ENCODE assay signal across 15 cellular contexts in the genomic region with DNA sequence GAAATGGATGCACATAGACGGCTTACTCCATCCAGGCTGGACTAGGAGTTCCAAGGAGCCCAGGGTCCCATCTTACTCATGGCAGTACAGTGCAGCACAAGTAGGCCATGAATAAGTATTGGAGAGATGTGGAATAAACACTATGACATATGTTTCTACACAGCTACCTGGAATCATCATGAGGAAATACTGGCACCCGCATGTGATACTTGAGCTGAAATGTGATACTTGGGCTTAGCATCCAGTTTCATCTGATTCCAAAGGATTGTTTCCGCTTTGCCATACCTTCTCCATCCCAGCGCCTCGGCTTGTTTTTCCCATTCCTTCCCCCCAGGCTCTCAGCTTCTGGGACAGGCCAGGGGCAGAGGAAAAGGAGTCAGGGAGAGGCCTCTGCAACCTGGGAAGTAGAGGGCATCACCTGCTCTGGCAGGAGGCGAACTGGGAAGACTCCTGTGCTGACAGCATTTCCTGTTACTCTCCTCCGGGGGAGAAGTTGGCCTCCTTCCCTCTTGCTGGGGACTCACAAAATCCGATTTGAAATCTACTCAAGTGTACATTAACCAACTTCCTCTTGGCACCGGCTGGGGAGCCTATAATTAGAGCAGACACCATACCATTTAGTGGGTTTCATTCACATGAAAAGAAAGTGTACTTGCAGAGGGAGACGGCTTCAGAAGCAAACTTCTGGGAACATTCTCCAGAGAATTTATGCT.
DNase-seq lines count a peak whose midpoint lies in the region; ATAC-seq and TF ChIP-seq lines count a peak whose summit lies in the region.
"Had no signal": no experiment of that assay in that cellular context is flagged by ENCODE, and none has a peak within 500 bp of the region (broad histone marks: within the 10 kb centered on the region; RNA-seq: fewer than 3 reads in every experiment).

No MANE protein-coding gene starts in this region.

- TF ChIP-seq CTCF in progenitor cell of endocrine pancreas (IDR thresholded peaks at IDR 0.05; ENCODE audit: unreplicated experiment) (no peak), foreskin fibroblast (IDR thresholded peaks at IDR 0.05; ENCODE audit: low read depth, low read length) (no peak)

- H3K27me3 ChIP-seq in MG63 = no peaks in the 10 kb centered on the region
- H3K27me3 ChIP-seq: ascending aorta, thyroid gland had no signal

- H3K9me3 ChIP-seq in MG63 = no peaks in the 10 kb centered on the region
- H3K9me3 ChIP-seq: ascending aorta, left ventricle myocardium inferior, thyroid gland had no signal

- H3K9me3 Mint-ChIP-seq in progenitor cell of endocrine pancreas (ENCODE audit: low read depth) = no peaks in the 10 kb centered on the region
- H3K9me3 Mint-ChIP-seq: effector memory CD8-positive, alpha-beta T cell had no signal

- H3K36me3 Mint-ChIP-seq in progenitor cell of endocrine pancreas (ENCODE audit: insufficient read depth) = no peaks in the 10 kb centered on the region

- no peak overlapping the region for H3K27ac Mint-ChIP-seq in progenitor cell of endocrine pancreas
- H3K27ac Mint-ChIP-seq: activated B cell treated with CpG ODN at 0.5 μM for 24 hours; effector memory CD8-positive, alpha-beta T cell had no signal

- H3K4me3 ChIP-seq in MG63 (no peak overlapping the region), foreskin fibroblast (ENCODE audit: low read depth in 1 of 2, low read length in 2 of 2) (no peak overlapping the region)
- H3K4me3 ChIP-seq: ascending aorta, left ventricle myocardium inferior, skin epidermis, thyroid gland had no signal

- H3K4me3 Mint-ChIP-seq in progenitor cell of endocrine pancreas (ENCODE audit: low read depth) = no peak overlapping the region
- H3K4me3 Mint-ChIP-seq: activated B cell treated with CpG ODN at 0.5 μM for 24 hours; effector memory CD8-positive, alpha-beta T cell had no signal

- H3K27me3 Mint-ChIP-seq in progenitor cell of endocrine pancreas = peaks cover 26% of the 10 kb centered on the region
- H3K27me3 Mint-ChIP-seq: activated B cell treated with CpG ODN at 0.5 μM for 24 hours; effector memory CD8-positive, alpha-beta T cell had no signal

- ATAC-seq in HG02885 (IDR thresholded peaks at IDR 0.05; ENCODE audit: poor library complexity, unreplicated experiment) = no peak
- no peak for ATAC-seq in HG02840 (IDR thresholded peaks at IDR 0.05; ENCODE audit: low FRiP score, unreplicated experiment)
- ATAC-seq: effector memory CD8-positive, alpha-beta T cell had no signal

- H3K4me1 Mint-ChIP-seq in progenitor cell of endocrine pancreas (ENCODE audit: low read depth) = no peaks in the 10 kb centered on the region

- no peaks in the 10 kb centered on the region for H3K36me3 ChIP-seq in MG63
- H3K36me3 ChIP-seq: ascending aorta, left ventricle myocardium inferior, thyroid gland had no signal

- peak; percentile 20 for DNase-seq in DMS53 treated with DMSO at 0.1 percent for 48 hours (lab: John Stamatoyannopoulos, UW; ENCODE audit: unreplicated experiment)
- peak; percentile 50 for DNase-seq in MG63
- DNase-seq in NOMO-1 treated with DMSO at 0.1 percent for 48 hours (lab: John Stamatoyannopoulos, UW; ENCODE audit: unreplicated experiment) = peak; percentile 84
- DNase-seq in iris pigment epithelial cell (ENCODE audit: low read depth) = peak; percentile 13
- no peak for DNase-seq in progenitor cell of endocrine pancreas (ENCODE audit: low spot score, unreplicated experiment)
- no peak for DNase-seq in foreskin fibroblast
- DNase-seq: activated B cell treated with CpG ODN at 0.5 μM for 24 hours; activated T-cell treated with anti-CD3 and anti-CD28 coated beads, Interleukin-2, amount 50 U/mL, for 48 hours; effector memory CD8-positive, alpha-beta T cell; left ventricle myocardium inferior; thyroid gland had no signal

Comparison
In these comparisons a context has a peak if more than half of its experiments do, and no peak if none do; other contexts are left out.
1. DNase-seq: peak in DMS53 treated with DMSO at 0.1 percent for 48 hours (single experiment), MG63 (single experiment), NOMO-1 treated with DMSO at 0.1 percent for 48 hours (single experiment) and iris pigment epithelial cell (single experiment); none in progenitor cell of endocrine pancreas (single experiment) and foreskin fibroblast (0 of 2).